In the genomic region with DNA sequence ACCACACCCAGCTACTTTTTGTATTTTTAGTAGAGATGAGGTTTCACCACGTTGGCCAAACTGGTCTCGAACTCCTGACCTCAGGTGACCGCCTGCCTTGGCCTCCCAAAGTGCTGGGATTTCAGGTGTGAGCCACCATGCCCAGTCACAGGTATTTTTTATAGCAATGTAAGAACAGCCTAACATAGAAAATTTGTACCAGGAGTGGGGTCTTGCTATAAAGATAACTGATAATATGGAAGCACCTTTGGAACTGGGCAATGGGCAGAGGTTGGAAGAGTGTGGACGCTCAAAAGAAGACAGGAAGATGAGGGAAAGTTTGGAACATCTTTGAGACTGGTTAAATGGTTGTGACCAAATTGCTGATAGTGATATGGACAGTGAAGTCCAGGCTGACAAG, we compare ENCODE assay signal across 29 cellular contexts.
"Had no signal": no experiment of that assay in that cellular context is flagged by ENCODE, and none has a peak within 500 bp of the region (broad histone marks: within the 10 kb centered on the region; RNA-seq: fewer than 3 reads in every experiment).

No MANE protein-coding gene starts in this region.

- H3K27ac ChIP-seq: stomach, suprapubic skin, testis, thoracic aorta, thyroid gland, tibial artery, tibial nerve, transverse colon, upper lobe of left lung, upper lobe of right lung, uterus, vagina had no signal

- H3K9me3 ChIP-seq: suprapubic skin, testis, thoracic aorta, thyroid gland, tibial artery, transverse colon, upper lobe of left lung, upper lobe of right lung, uterus, vagina had no signal

- H3K27me3 Mint-ChIP-seq: type B pancreatic cell had no signal

- H3K36me3 ChIP-seq: stomach, suprapubic skin, thoracic aorta, thyroid gland, tibial artery, tibial nerve, transverse colon, upper lobe of left lung, upper lobe of right lung, uterus, vagina had no signal

- ATAC-seq: stimulated activated effector memory CD8-positive, alpha-beta T cell treated with anti-CD3 and anti-CD28 coated beads, Interleukin-12 subunit alpha, Interleukin-12 subunit beta, amount 100 ng/mL, for 72 hours; stimulated activated memory B cell treated with anti-CD40 and anti-IgM and Interleukin-4, amounts not matched to agents 10 μg/mL and 1 μg/mL and 100 μg/mL, for 72 hours; stimulated activated naive B cell treated with anti-CD40 and anti-IgM and Interleukin-4, amounts not matched to agents 10 μg/mL and 1 μg/mL and 100 μg/mL, for 72 hours; stimulated activated naive CD8-positive, alpha-beta T cell treated with anti-CD3 and anti-CD28 coated beads, Interleukin-15, amount 100 ng/mL, for 72 hours; stimulated activated naive CD8-positive, alpha-beta T cell treated with anti-CD3 and anti-CD28 coated beads, Interleukin-15, Interleukin-2, amounts not matched to agents 100 U/mL and 50 U/mL, for 24 hours; upper lobe of right lung had no signal

- H3K27ac Mint-ChIP-seq: stimulated activated effector memory CD8-positive, alpha-beta T cell treated with anti-CD3 and anti-CD28 coated beads, Interleukin-12 subunit alpha, Interleukin-12 subunit beta, amount 100 ng/mL, for 72 hours; stimulated activated memory B cell treated with anti-CD40 and anti-IgM and Interleukin-4, amounts not matched to agents 10 μg/mL and 1 μg/mL and 100 μg/mL, for 72 hours; stimulated activated naive B cell treated with anti-CD40 and anti-IgM and Interleukin-4, amounts not matched to agents 10 μg/mL and 1 μg/mL and 100 μg/mL, for 72 hours; stimulated activated naive CD8-positive, alpha-beta T cell treated with anti-CD3 and anti-CD28 coated beads, Interleukin-15, amount 100 ng/mL, for 72 hours; stimulated activated naive CD8-positive, alpha-beta T cell treated with anti-CD3 and anti-CD28 coated beads, Interleukin-15, Interleukin-2, amounts not matched to agents 100 ng/mL and 50 ng/mL, for 24 hours; type B pancreatic cell had no signal

- H3K36me3 Mint-ChIP-seq: stimulated activated effector memory CD8-positive, alpha-beta T cell treated with anti-CD3 and anti-CD28 coated beads, Interleukin-12 subunit alpha, Interleukin-12 subunit beta, amount 100 ng/mL, for 72 hours had no signal

- H3K4me3 Mint-ChIP-seq: stimulated activated effector memory CD8-positive, alpha-beta T cell treated with anti-CD3 and anti-CD28 coated beads, Interleukin-12 subunit alpha, Interleukin-12 subunit beta, amount 100 ng/mL, for 72 hours; stimulated activated memory B cell treated with anti-CD40 and anti-IgM and Interleukin-4, amounts not matched to agents 10 μg/mL and 1 μg/mL and 100 μg/mL, for 72 hours; stimulated activated naive B cell treated with anti-CD40 and anti-IgM and Interleukin-4, amounts not matched to agents 10 μg/mL and 1 μg/mL and 100 μg/mL, for 72 hours; stimulated activated naive CD8-positive, alpha-beta T cell treated with anti-CD3 and anti-CD28 coated beads, Interleukin-15, amount 100 ng/mL, for 72 hours; stimulated activated naive CD8-positive, alpha-beta T cell treated with anti-CD3 and anti-CD28 coated beads, Interleukin-15, Interleukin-2, amounts not matched to agents 100 ng/mL and 50 ng/mL, for 24 hours; type B pancreatic cell had no signal

- H3K27me3 ChIP-seq: stomach, suprapubic skin, testis, thyroid gland, tibial artery, tibial nerve, transverse colon, upper lobe of left lung, upper lobe of right lung, uterus, vagina had no signal

- H3K4me1 Mint-ChIP-seq: stimulated activated effector memory CD8-positive, alpha-beta T cell treated with anti-CD3 and anti-CD28 coated beads, Interleukin-12 subunit alpha, Interleukin-12 subunit beta, amount 100 ng/mL, for 72 hours; stimulated activated memory B cell treated with anti-CD40 and anti-IgM and Interleukin-4, amounts not matched to agents 10 μg/mL and 1 μg/mL and 100 μg/mL, for 72 hours; stimulated activated naive B cell treated with anti-CD40 and anti-IgM and Interleukin-4, amounts not matched to agents 10 μg/mL and 1 μg/mL and 100 μg/mL, for 72 hours had no signal

- DNase-seq: stimulated activated CD4-positive, alpha-beta T cell treated with anti-CD3 and anti-CD28 coated beads, Interleukin-2, amount 100 ng/mL, for 48 hours; stimulated activated CD4-positive, alpha-beta T cell treated with anti-CD3 and anti-CD28 coated beads, Interleukin-4, amount 100 ng/mL, for 1 hour; stimulated activated CD4-positive, alpha-beta T cell treated with anti-CD3 and anti-CD28 coated beads, Interleukin-4, amount 100 ng/mL, for 24 hours; stimulated activated CD4-positive, alpha-beta T cell treated with anti-CD3 and anti-CD28 coated beads, Interleukin-4, amount 100 ng/mL, for 4 hours; stimulated activated CD8-positive, alpha-beta memory T cell treated with anti-CD3 and anti-CD28 coated beads, Interleukin-4, amount 100 ng/mL, for 48 hours; stimulated activated naive B cell treated with anti-CD40 and anti-IgM and Interleukin-4, amounts not matched to agents 10 μg/mL and 1 μg/mL and 100 μg/mL, for 72 hours; stimulated activated naive CD4-positive, alpha-beta T cell; stimulated activated naive CD4-positive, alpha-beta T cell treated with Interleukin-2 at 50 U/mL for 16 hours; stimulated activated naive CD8-positive, alpha-beta T cell treated with anti-CD3 and anti-CD28 coated beads, Interleukin-15, amount 100 ng/mL, for 72 hours; stimulated activated naive CD8-positive, alpha-beta T cell treated with anti-CD3 and anti-CD28 coated beads, Interleukin-15, Interleukin-2, amounts not matched to agents 100 U/mL and 50 U/mL, for 24 hours; stomach; substantia nigra; testis; thyroid gland; tibial artery; transverse colon; trophoblast cell; upper lobe of left lung; upper lobe of right lung; uterus had no signal

- FAIRE-seq: urothelium cell line had no signal

- H3K4me3 ChIP-seq: stomach, suprapubic skin, testis, thoracic aorta, thyroid gland, tibial artery, tibial nerve, transverse colon, upper lobe of left lung, upper lobe of right lung, uterus, vagina had no signal

- H3K4me1 ChIP-seq: thyroid gland had no signal
